In the genomic region with DNA sequence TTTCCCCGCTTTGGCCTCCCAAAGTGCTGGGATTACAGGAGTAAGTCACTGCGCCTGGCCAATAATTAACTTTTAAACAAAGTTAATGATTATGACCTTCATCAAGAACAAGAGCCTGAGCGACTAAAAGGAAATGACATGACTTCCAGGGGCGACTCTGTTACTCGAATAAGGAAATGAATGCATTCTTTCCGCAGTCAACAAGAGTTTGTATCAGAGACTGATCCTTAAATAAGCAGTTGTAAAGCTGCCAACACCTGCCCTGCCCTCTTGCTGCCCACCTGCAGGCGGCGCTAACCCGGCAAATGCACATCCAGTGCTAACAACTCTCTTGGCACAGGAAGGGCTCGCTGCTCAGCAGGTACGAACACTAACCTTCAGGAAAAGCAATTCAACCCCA, we compare ENCODE assay signal across 10 cellular contexts. TPM values are rescaled to one million over a fixed set of nuclear protein-coding genes. Genes with fewer than 3 reads are reported as not detected.
DNase-seq lines count a peak whose midpoint lies in the region; ATAC-seq and TF ChIP-seq lines count a peak whose summit lies in the region.
"Had no signal": no experiment of that assay in that cellular context is flagged by ENCODE, and none has a peak within 500 bp of the region (broad histone marks: within the 10 kb centered on the region; RNA-seq: fewer than 3 reads in every experiment).

No MANE protein-coding gene starts in this region.

- H3K27ac Mint-ChIP-seq in CD8-positive, alpha-beta T cell, result peak overlapping the region; percentile 18

- H3K27ac ChIP-seq in CD8-positive, alpha-beta T cell (ENCODE audit: low read depth, low read length), result no peak overlapping the region
- H3K27ac ChIP-seq in HUES64 (ENCODE audit: low read depth, low read length), result 0 out of 2 replicates have a peak overlapping the region, but pooled peaks have one; percentile 13
- H3K27ac ChIP-seq in muscle layer of duodenum (ENCODE audit: low read length), result peak overlapping the region; percentile 31

- H3K4me3 Mint-ChIP-seq in CD8-positive, alpha-beta T cell, result no peak overlapping the region

- no peaks in the 10 kb centered on the region for H3K27me3 ChIP-seq in CD8-positive, alpha-beta T cell (ENCODE audit: insufficient read depth, low read length)
- H3K27me3 ChIP-seq in HUES64 (ENCODE audit: insufficient read depth, low read length), result no peaks in the 10 kb centered on the region
- no peaks in the 10 kb centered on the region for H3K27me3 ChIP-seq in muscle layer of duodenum (ENCODE audit: low read depth, low read length)

- H3K27me3 Mint-ChIP-seq in CD8-positive, alpha-beta T cell (ENCODE audit: low read depth), result no peaks in the 10 kb centered on the region

- no peaks in the 10 kb centered on the region for H3K9me3 Mint-ChIP-seq in CD8-positive, alpha-beta T cell

- peak; percentile 32 for TF ChIP-seq CTCF in CD8-positive, alpha-beta T cell (IDR thresholded peaks at IDR 0.05)
- peak; percentile 95 for TF ChIP-seq CTCF in epithelial cell of proximal tubule (conservative IDR thresholded peaks at IDR 0.05; ENCODE audit: low read depth, low read length)

- WGBS in HUES64, result 93% methylated on average over 11 of the region's 11 CpGs

- peaks cover 95% of the 10 kb centered on the region for H3K36me3 ChIP-seq in CD8-positive, alpha-beta T cell (ENCODE audit: insufficient read depth, low read length)
- H3K36me3 ChIP-seq in HUES64 (ENCODE audit: insufficient read depth, low read length) (peaks cover 100% of the 10 kb centered on the region), muscle layer of duodenum (ENCODE audit: control insufficient read depth in 1 of 2, insufficient read depth in 2 of 2, low read length in 2 of 2) (peaks cover 75 to 80% of the 10 kb centered on the region in 2 donors)

- peaks cover 98% of the 10 kb centered on the region for H3K36me3 Mint-ChIP-seq in CD8-positive, alpha-beta T cell

- no peaks in the 10 kb centered on the region for H3K9me3 ChIP-seq in CD8-positive, alpha-beta T cell (ENCODE audit: low read length)
- no peaks in the 10 kb centered on the region for H3K9me3 ChIP-seq in HUES64 (ENCODE audit: insufficient read depth, low read depth, low read length)
- no peaks in the 10 kb centered on the region for H3K9me3 ChIP-seq in muscle layer of duodenum (ENCODE audit: control insufficient read depth in 1 of 2, low read length in 2 of 2)

- DNase-seq in CD8-positive, alpha-beta T cell, result peak in 1 of 7 experiments; percentile 25
- DNase-seq in epithelial cell of proximal tubule (ENCODE audit: low read depth) (peak; percentile 84), NCI-H510A treated with DMSO at 0.1 percent for 48 hours (lab: John Stamatoyannopoulos, UW) (no peak), NCI-H1930 (lab: John Stamatoyannopoulos, UW) (no peak), retina (no peak)
- no peak for DNase-seq in activated CD8-positive, alpha-beta memory T cell treated with anti-CD3 and anti-CD28 coated beads for 24 hours
- DNase-seq: activated CD4-positive, CD25-positive, alpha-beta regulatory T cell; NCI-H2227 treated with DMSO at 0.1 percent for 48 hours had no signal

- POLR2A ChIA-PET in CD8-positive, alpha-beta T cell (lab: Charles Lee), result interaction anchor here (2.6 kb wide), 1 partner anchor 28 kb away, joined by 10 read pairs; a partner anchor contains a TSS

- intact Hi-C loops in CD8-positive, alpha-beta T cell (cut with DNase I, micrococcal nuclease), result loop anchor here in 1 of 2 experiments (5.0 kb wide), 1 partner anchor 68 kb away; no protein-coding TSS in a partner anchor

- ATAC-seq in CD8-positive, alpha-beta T cell, result no peak

- H3K9ac ChIP-seq in HUES64 (ENCODE audit: low read depth, low read length), result no peak overlapping the region

- CTCF ChIA-PET in CD8-positive, alpha-beta T cell (lab: Charles Lee), result interaction anchor here (1.1 kb wide), 1 partner anchor 28 kb away, joined by 5 read pairs; no protein-coding TSS in a partner anchor

- H3K4me1 Mint-ChIP-seq in CD8-positive, alpha-beta T cell (ENCODE audit: low read depth), result peaks cover 47% of the 10 kb centered on the region

- no peak overlapping the region for H3K4me3 ChIP-seq in CD8-positive, alpha-beta T cell (ENCODE audit: low read depth, low read length)
- H3K4me3 ChIP-seq in HUES64 (ENCODE audit: low read length) (no peak overlapping the region), epithelial cell of proximal tubule (ENCODE audit: low read depth, low read length) (peak overlapping the region; percentile 1), muscle layer of duodenum (ENCODE audit: low read depth in 1 of 2, low read length in 2 of 2) (no peak overlapping the region)

- H3K4me1 ChIP-seq in CD8-positive, alpha-beta T cell (ENCODE audit: insufficient read depth, low read length), result peaks cover 29% of the 10 kb centered on the region
- H3K4me1 ChIP-seq in HUES64 (ENCODE audit: insufficient read depth, low read length) (peaks cover 11% of the 10 kb centered on the region; the same call in 1 of the 2 replicates), muscle layer of duodenum (ENCODE audit: control insufficient read depth in 1 of 2, insufficient read depth in 2 of 2, low read length in 2 of 2) (peaks cover 17 to 46% of the 10 kb centered on the region in 2 donors)

RNA-seq across cellular contexts. Expression of a gene that starts 27.3 kb away (rescaled TPM):
- 100 to 1,000 TPM; 220 to 224 TPM for total RNA-seq in CD8-positive, alpha-beta T cell
- 211 TPM for polyA plus RNA-seq in HUES64 (2013, experiment 1 of 2)
- polyA plus RNA-seq in HUES64 (2013, experiment 2 of 2), result 179 TPM
- 242 and 421 TPM in 2 replicates for total RNA-seq in epithelial cell of proximal tubule
